ENCODE assay signal across 8 cellular contexts in the genomic region with DNA sequence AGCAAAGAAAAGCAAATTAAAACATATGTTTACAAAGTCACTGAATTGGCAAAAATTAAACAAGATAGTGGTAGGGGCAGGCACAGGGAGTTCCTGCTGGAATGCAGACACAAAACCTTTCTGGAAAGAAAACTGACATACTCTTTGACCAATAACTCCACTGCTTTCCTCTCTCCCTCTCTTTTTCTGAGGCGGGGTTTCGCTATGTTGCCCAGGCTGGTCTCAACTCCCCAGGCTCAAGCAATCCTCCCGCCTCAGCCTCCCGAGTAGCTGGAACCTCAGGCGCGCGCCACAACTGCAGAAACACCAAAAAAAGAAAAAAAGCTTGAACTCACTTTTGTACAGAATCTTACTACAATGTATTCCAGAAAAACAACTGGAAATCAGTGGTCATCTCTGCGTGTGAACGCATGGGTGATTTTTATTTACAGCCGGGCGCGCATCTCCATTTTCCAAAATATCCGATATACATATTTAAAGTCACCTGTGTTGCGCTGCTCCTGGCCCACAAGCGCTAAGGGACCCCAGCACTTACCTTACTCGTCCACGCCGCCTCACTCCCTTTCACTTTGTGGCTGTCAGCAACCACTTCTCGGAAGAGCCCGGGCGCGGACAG. TPM values are rescaled to one million over a fixed set of nuclear protein-coding genes. Genes with fewer than 3 reads are reported as not detected.
DNase-seq lines count a peak whose midpoint lies in the region; ATAC-seq and TF ChIP-seq lines count a peak whose summit lies in the region.

No MANE protein-coding gene starts in this region.

- H3K9me3 Mint-ChIP-seq in Calu3 (ENCODE audit: low read depth, unreplicated experiment) (no peaks in the 10 kb centered on the region), glutamatergic neuron (ENCODE audit: unreplicated experiment) (no peaks in the 10 kb centered on the region)
- no peaks in the 10 kb centered on the region for H3K9me3 Mint-ChIP-seq in activated T-helper 1 cell treated with anti-CD3 and anti-CD28 coated beads, Interleukin-12 subunit alpha, Interleukin-12 subunit beta, Interleukin-2, Interleukin-4 antibody, amounts not matched to agents 30 ng/mL and 10 ng/mL and 1 ng/mL, durations not matched to agents 14 hours and 24 hours and 36 hours

- peak overlapping the region; percentile 80 for H2AFZ ChIP-seq in parathyroid adenoma

- peak overlapping the region; percentile 91 for H3K27ac Mint-ChIP-seq in Calu3 (ENCODE audit: unreplicated experiment)
- H3K27ac Mint-ChIP-seq in activated T-helper 1 cell treated with anti-CD3 and anti-CD28 coated beads, Interleukin-12 subunit alpha, Interleukin-12 subunit beta, Interleukin-2, Interleukin-4 antibody, amounts not matched to agents 30 ng/mL and 10 ng/mL and 1 ng/mL, durations not matched to agents 14 hours and 24 hours and 36 hours = peak overlapping the region; percentile 99
- H3K27ac Mint-ChIP-seq in glutamatergic neuron (ENCODE audit: unreplicated experiment) = peak overlapping the region; percentile 94

- peak; percentile 40 for DNase-seq in Calu3
- DNase-seq in activated T-helper 1 cell treated with anti-CD3 and anti-CD28 coated beads, Interleukin-12 subunit alpha, Interleukin-12 subunit beta, Interleukin-2, Interleukin-4 antibody, amounts not matched to agents 30 ng/mL and 10 ng/mL and 1 ng/mL, durations not matched to agents 14 hours and 24 hours and 36 hours (ENCODE audit: low spot score) = no peak
- no peak for DNase-seq in glutamatergic neuron
- no peak for DNase-seq in mesenteric fat pad (ENCODE audit: low spot score)
- no peak for DNase-seq in SHP77 treated with DMSO at 0.1 percent for 48 hours (lab: John Stamatoyannopoulos, UW)

- peak overlapping the region; percentile 77 for H3K4me2 ChIP-seq in parathyroid adenoma (ENCODE audit: low read length)

- TF ChIP-seq CTCF in Calu3 (IDR thresholded peaks at IDR 0.05; ENCODE audit: unreplicated experiment) (no peak), glutamatergic neuron (IDR thresholded peaks at IDR 0.05; ENCODE audit: partially characterized antibody, unreplicated experiment) (no peak), parathyroid adenoma (IDR thresholded peaks at IDR 0.05) (peak; percentile 5)

- H3K4me3 Mint-ChIP-seq in Calu3 (ENCODE audit: low read depth, unreplicated experiment) (peak overlapping the region; percentile 93), glutamatergic neuron (ENCODE audit: unreplicated experiment) (peak overlapping the region; percentile 98)
- peak overlapping the region; percentile 99 for H3K4me3 Mint-ChIP-seq in activated T-helper 1 cell treated with anti-CD3 and anti-CD28 coated beads, Interleukin-12 subunit alpha, Interleukin-12 subunit beta, Interleukin-2, Interleukin-4 antibody, amounts not matched to agents 30 ng/mL and 10 ng/mL and 1 ng/mL, durations not matched to agents 14 hours and 24 hours and 36 hours

- ATAC-seq in GM21360 (IDR thresholded peaks at IDR 0.05; ENCODE audit: unreplicated experiment) = no peak

- H3K36me3 Mint-ChIP-seq in Calu3 (ENCODE audit: insufficient read depth, unreplicated experiment) = peaks cover 47% of the 10 kb centered on the region
- H3K36me3 Mint-ChIP-seq in activated T-helper 1 cell treated with anti-CD3 and anti-CD28 coated beads, Interleukin-12 subunit alpha, Interleukin-12 subunit beta, Interleukin-2, Interleukin-4 antibody, amounts not matched to agents 30 ng/mL and 10 ng/mL and 1 ng/mL, durations not matched to agents 14 hours and 24 hours and 36 hours (ENCODE audit: low read depth) = peaks cover 45% of the 10 kb centered on the region
- peaks cover 6% of the 10 kb centered on the region for H3K36me3 Mint-ChIP-seq in glutamatergic neuron (ENCODE audit: unreplicated experiment)

- H3K4me1 ChIP-seq in HUES48 (ENCODE audit: control insufficient read depth, insufficient read depth, low read length) (peaks cover 11% of the 10 kb centered on the region; the same call in 1 of the 2 replicates), parathyroid adenoma (no peaks in the 10 kb centered on the region)

- H3K9me3 ChIP-seq in HUES48 (ENCODE audit: control insufficient read depth, insufficient read depth, low read length) (no peaks in the 10 kb centered on the region), parathyroid adenoma (ENCODE audit: control insufficient read depth, low read length) (no peaks in the 10 kb centered on the region)

- H3K27ac ChIP-seq in HUES48 (ENCODE audit: low read depth, low read length) = peak overlapping the region; percentile 84
- H3K27ac ChIP-seq in parathyroid adenoma = peak overlapping the region; percentile 79

- BruUV-seq in Calu3 (replicated peaks; lab: Mats Ljungman, UMichigan) = TSS peak; percentile 51

- H3K27me3 ChIP-seq in HUES48 (ENCODE audit: control insufficient read depth, insufficient read depth, low read length) (no peaks in the 10 kb centered on the region), parathyroid adenoma (ENCODE audit: control insufficient read depth, insufficient read depth, low read length) (no peaks in the 10 kb centered on the region)

- peaks cover 47% of the 10 kb centered on the region for H3K36me3 ChIP-seq in HUES48 (ENCODE audit: control insufficient read depth, insufficient read depth, low read length)
- no peaks in the 10 kb centered on the region for H3K36me3 ChIP-seq in parathyroid adenoma (ENCODE audit: control insufficient read depth, insufficient read depth, low read length)

- H3K27me3 Mint-ChIP-seq in Calu3 (ENCODE audit: unreplicated experiment) (no peaks in the 10 kb centered on the region), glutamatergic neuron (ENCODE audit: unreplicated experiment) (peaks cover 2% of the 10 kb centered on the region)
- H3K27me3 Mint-ChIP-seq in activated T-helper 1 cell treated with anti-CD3 and anti-CD28 coated beads, Interleukin-12 subunit alpha, Interleukin-12 subunit beta, Interleukin-2, Interleukin-4 antibody, amounts not matched to agents 30 ng/mL and 10 ng/mL and 1 ng/mL, durations not matched to agents 14 hours and 24 hours and 36 hours (ENCODE audit: insufficient read depth) = no peaks in the 10 kb centered on the region

- H3K9ac ChIP-seq in HUES48 (ENCODE audit: low read depth, low read length) (peak overlapping the region; percentile 49), parathyroid adenoma (no peak overlapping the region)

- CTCF ChIA-PET in Calu3 (lab: Charles Lee) = interaction anchor here (0.6 kb wide), 1 partner anchor 13 kb away, joined by 3 read pairs; no protein-coding TSS in a partner anchor

- peaks cover 13% of the 10 kb centered on the region for H3K79me2 ChIP-seq in parathyroid adenoma

- H3K4me3 ChIP-seq in HUES48 (ENCODE audit: low read depth, low read length) (peak overlapping the region; percentile 97), parathyroid adenoma (ENCODE audit: low read depth, low read length) (peak overlapping the region; percentile 88)

- intact Hi-C loops in Calu3 (cut with micrococcal nuclease; ENCODE audit: unreplicated experiment) = no loop called here
- intact Hi-C loops in activated T-helper 1 cell treated with anti-CD3 and anti-CD28 coated beads, Interleukin-12 subunit alpha, Interleukin-12 subunit beta, Interleukin-2, Interleukin-4 antibody, amounts not matched to agents 30 ng/mL and 10 ng/mL and 1 ng/mL, durations not matched to agents 14 hours and 24 hours and 36 hours (cut with micrococcal nuclease) = loop anchor here (1.0 to 5.0 kb wide), 8 partner anchors 85 to 1291 kb away; a partner anchor contains a TSS

- H3K4me1 Mint-ChIP-seq in Calu3 (ENCODE audit: low read depth, unreplicated experiment) (peaks cover 36% of the 10 kb centered on the region), glutamatergic neuron (ENCODE audit: low read depth, unreplicated experiment) (peaks cover 11% of the 10 kb centered on the region)
- H3K4me1 Mint-ChIP-seq in activated T-helper 1 cell treated with anti-CD3 and anti-CD28 coated beads, Interleukin-12 subunit alpha, Interleukin-12 subunit beta, Interleukin-2, Interleukin-4 antibody, amounts not matched to agents 30 ng/mL and 10 ng/mL and 1 ng/mL, durations not matched to agents 14 hours and 24 hours and 36 hours (ENCODE audit: low read depth) = peaks cover 64% of the 10 kb centered on the region

RNA-seq across cellular contexts. Expression of a gene that starts 0.5 kb away (rescaled TPM):
- total RNA-seq in Calu3 (2022) = 18.0 TPM in 2 replicates
- total RNA-seq in activated T-helper 1 cell treated with anti-CD3 and anti-CD28 coated beads, Interleukin-12 subunit alpha, Interleukin-12 subunit beta, Interleukin-2, Interleukin-4 antibody, amounts not matched to agents 30 ng/mL and 10 ng/mL and 1 ng/mL, durations not matched to agents 14 hours and 24 hours and 36 hours = 24.0 and 25.1 TPM in 2 replicates
- total RNA-seq in glutamatergic neuron (ENCODE audit: unreplicated experiment) = 7.1 TPM
- total RNA-seq in mesenteric fat pad = 7.7 TPM

RNA-seq across cellular contexts. Expression of a gene that starts 0.7 kb away (rescaled TPM):
- total RNA-seq in Calu3 (2022) (83.0 and 86.4 TPM in 2 replicates), glutamatergic neuron (ENCODE audit: unreplicated experiment) (86.5 TPM), mesenteric fat pad (53.4 TPM)
- total RNA-seq in activated T-helper 1 cell treated with anti-CD3 and anti-CD28 coated beads, Interleukin-12 subunit alpha, Interleukin-12 subunit beta, Interleukin-2, Interleukin-4 antibody, amounts not matched to agents 30 ng/mL and 10 ng/mL and 1 ng/mL, durations not matched to agents 14 hours and 24 hours and 36 hours = 89.8 and 99.4 TPM in 2 replicates

RNA-seq across cellular contexts. Expression of a gene that starts 29.9 kb away (rescaled TPM):
- total RNA-seq in Calu3 (2022) (not detected in 2 replicates), glutamatergic neuron (ENCODE audit: unreplicated experiment) (not detected), mesenteric fat pad (0.48 TPM)
- total RNA-seq in activated T-helper 1 cell treated with anti-CD3 and anti-CD28 coated beads, Interleukin-12 subunit alpha, Interleukin-12 subunit beta, Interleukin-2, Interleukin-4 antibody, amounts not matched to agents 30 ng/mL and 10 ng/mL and 1 ng/mL, durations not matched to agents 14 hours and 24 hours and 36 hours = not detected in 2 replicates

RNA-seq across cellular contexts. Expression of a gene that starts 38.6 kb away (rescaled TPM):
- total RNA-seq in Calu3 (2022) (not detected in 2 replicates), glutamatergic neuron (ENCODE audit: unreplicated experiment) (not detected), mesenteric fat pad (63.2 TPM)
- not detected in 2 replicates for total RNA-seq in activated T-helper 1 cell treated with anti-CD3 and anti-CD28 coated beads, Interleukin-12 subunit alpha, Interleukin-12 subunit beta, Interleukin-2, Interleukin-4 antibody, amounts not matched to agents 30 ng/mL and 10 ng/mL and 1 ng/mL, durations not matched to agents 14 hours and 24 hours and 36 hours
